ENCODE assay signal across 8 cellular contexts in genomic region chr11:843818-844692, GRCh38. TPM values are rescaled to one million over a fixed set of nuclear protein-coding genes. Genes with fewer than 3 reads are reported as not detected.
A peak's percentile ranks its signal among the peaks of the same experiment; 100 is the strongest.
DNase-seq lines count a peak whose midpoint lies in the region; ATAC-seq and TF ChIP-seq lines count a peak whose summit lies in the region.

No MANE protein-coding gene starts in this region.

- H3K27me3 ChIP-seq in IMR-90 (ENCODE audit: control insufficient read depth, insufficient read depth, low read length) (no peaks in the 10 kb centered on the region), right cardiac atrium (ENCODE audit: control insufficient read depth, insufficient read depth) (no peaks in the 10 kb centered on the region)

- H4K20me1 ChIP-seq in IMR-90 (ENCODE audit: insufficient read depth, low read length), result peaks cover 48% of the 10 kb centered on the region

- TF ChIP-seq POLR2A in IMR-90 (IDR thresholded peaks at IDR 0.05; ENCODE audit: low read depth, low read length), result peak; percentile 71

- peak overlapping the region; percentile 100 for H2AK9ac ChIP-seq in IMR-90 (replicated peaks; ENCODE audit: low read depth, low read length, poor library complexity)

- H4K5ac ChIP-seq in IMR-90 (ENCODE audit: low read depth, low read length), result peak overlapping the region; percentile 85

- peak overlapping the region; percentile 98 for H3K27ac ChIP-seq in IMR-90 (ENCODE audit: insufficient read depth, low read length)
- peak overlapping the region; percentile 93 for H3K27ac ChIP-seq in right cardiac atrium (ENCODE audit: low read length)

- BruUV-seq in IMR-90 (replicated peaks; lab: Mats Ljungman, UMichigan), result no TSS peak

- POLR2A ChIA-PET in IMR-90 (lab: Charles Lee; ENCODE audit: unreplicated experiment), result interaction anchor here (0.6 to 1.6 kb wide), 4 partner anchors 9 to 84 kb away, joined by 3 to 12 read pairs (median 4); partner anchors contain the start of gene CEND1

- H2BK20ac ChIP-seq in IMR-90 (ENCODE audit: low read depth, low read length), result peak overlapping the region; percentile 60; the same call in 1 of the 2 replicates

- in situ Hi-C loops in IMR-90 (cut with MboI; ENCODE audit: low sequenced_read_pairs), result no loop called here

- peak overlapping the region; percentile 77 to 91 for H4K8ac ChIP-seq in IMR-90 (ENCODE audit: low read depth in 2 of 2, low read length in 2 of 2)

- peak overlapping the region; percentile 92 for H3K4me2 ChIP-seq in IMR-90 (ENCODE audit: low read depth, low read length)

- DNase-seq in CD1c-positive myeloid dendritic cell (ENCODE audit: extremely low spot score) (peak; percentile 75), IMR-90 (peak; percentile 90), amniotic stem cell (lab: John Stamatoyannopoulos, UW) (peak; percentile 83), right cardiac atrium (peak; percentile 95 to 98 (median 97)), pulmonary artery endothelial cell (ENCODE audit: low read depth, low spot score) (peak; percentile 93), occipital lobe (lab: John Stamatoyannopoulos, UW) (no peak), NK-92 (lab: John Stamatoyannopoulos, UW; ENCODE audit: unreplicated experiment) (no peak)

- H3K23ac ChIP-seq in IMR-90 (ENCODE audit: low read depth, low read length), result peak overlapping the region; percentile 80

- H3K9me3 ChIP-seq in IMR-90 (ENCODE audit: control insufficient read depth, insufficient read depth, low read length) (no peaks in the 10 kb centered on the region), right cardiac atrium (ENCODE audit: control insufficient read depth, low read length) (no peaks in the 10 kb centered on the region)

- H3K4me1 ChIP-seq in IMR-90 (ENCODE audit: control insufficient read depth, insufficient read depth, low read length) (peaks cover 38% of the 10 kb centered on the region), right cardiac atrium (ENCODE audit: control insufficient read depth, insufficient read depth, low read length) (peaks cover 15% of the 10 kb centered on the region)

- H2BK5ac ChIP-seq in IMR-90 (ENCODE audit: low read depth, low read length, poor library complexity, severe bottlenecking), result peak overlapping the region; percentile 100

- peak overlapping the region; percentile 98 for H3K4me3 ChIP-seq in IMR-90 (ENCODE audit: insufficient read depth, low read depth, low read length)
- H3K4me3 ChIP-seq in right cardiac atrium (ENCODE audit: low read length), result peak overlapping the region; percentile 86

- CTCF ChIA-PET in IMR-90 (lab: Yijun Ruan, JAX), result no interaction called here

- peaks cover 23% of the 10 kb centered on the region for H3K36me3 ChIP-seq in IMR-90 (ENCODE audit: control insufficient read depth, insufficient read depth, low read length)

- H3K56ac ChIP-seq in IMR-90 (ENCODE audit: extremely low read depth, insufficient read depth, low read length), result peak overlapping the region; percentile 92

- WGBS in IMR-90 (ENCODE audit: extremely low coverage in 2 of 2, insufficient read length in 1 of 2), 2 experiments, result 0% methylated on average over 8 of the region's 25 CpGs; no CpG with 5 or more reads in 1 of the 2 experiments
- WGBS in right cardiac atrium, result 3% methylated on average over 25 of the region's 25 CpGs

- H4K91ac ChIP-seq in IMR-90 (ENCODE audit: insufficient read depth, low read depth, low read length), result peak overlapping the region; percentile 96

- no peak for TF ChIP-seq RAD21 in IMR-90 (IDR thresholded peaks at IDR 0.05; ENCODE audit: low read length)

- peaks cover 27 to 72% of the 10 kb centered on the region in 2 experiments; a peak in 3 of 4 replicates for H3K79me1 ChIP-seq in IMR-90 (ENCODE audit: low read depth in 1 of 2, low read length in 2 of 2)

- H2AFZ ChIP-seq in IMR-90 (replicated peaks; ENCODE audit: low read length, poor library complexity), result peak overlapping the region; percentile 79

- H3K9ac ChIP-seq in IMR-90 (ENCODE audit: low read depth, low read length), result peak overlapping the region; percentile 80

- peak overlapping the region; percentile 96 for H3K4ac ChIP-seq in IMR-90 (ENCODE audit: low read depth, low read length)

- peak overlapping the region; percentile 90 for H3K18ac ChIP-seq in IMR-90 (ENCODE audit: low read depth, low read length)

- dilution Hi-C loops in IMR-90 (cut with HindIII; ENCODE audit: low sequenced_read_pairs, unreplicated experiment), result no loop called here

- intact Hi-C loops in IMR-90 (cut with micrococcal nuclease), result loop anchor here (10.0 kb wide), 1 partner anchor 211 kb away; no protein-coding TSS in a partner anchor
- intact Hi-C loops in right cardiac atrium (cut with DNase I), result no loop called here

- peak overlapping the region; percentile 35; the same call in 2 of the 3 replicates for H2BK15ac ChIP-seq in IMR-90 (ENCODE audit: low read depth, low read length)

- H3K14ac ChIP-seq in IMR-90 (replicated peaks; ENCODE audit: low read depth, low read length), result peak overlapping the region; percentile 99

- peak overlapping the region; percentile 100 for H2AK5ac ChIP-seq in IMR-90 (ENCODE audit: low read depth, low read length)

- ATAC-seq in IMR-90 (ENCODE audit: low read depth) (peak; percentile 54), right cardiac atrium (peak; percentile 63 to 68), HG03175 (IDR thresholded peaks at IDR 0.05; ENCODE audit: unreplicated experiment) (no peak)

- peaks cover 19% of the 10 kb centered on the region for H3K9me1 ChIP-seq in IMR-90 (ENCODE audit: insufficient read depth, low read length)

- TF ChIP-seq CTCF in IMR-90 (conservative IDR thresholded peaks at IDR 0.05; ENCODE audit: low read depth, low read length), result no peak

- peak overlapping the region; percentile 95 for H2BK120ac ChIP-seq in IMR-90 (ENCODE audit: low read depth, low read length)

TF ChIP-seq in IMR-90, 13 proteins besides CTCF, POLR2A, EP300 and RAD21 (continues in another document):
- TF ChIP-seq MAFK (IDR thresholded peaks at IDR 0.05; ENCODE audit: low read depth, low read length), result no peak
- TF ChIP-seq ELK1 (IDR thresholded peaks at IDR 0.05; ENCODE audit: borderline replicate concordance, low read depth, low read length), result no peak
- peak; percentile 91 for TF ChIP-seq BHLHE40 (IDR thresholded peaks at IDR 0.05; ENCODE audit: low read depth, low read length)
- TF ChIP-seq FOS (IDR thresholded peaks at IDR 0.05; ENCODE audit: low read depth, low read length), result peak; percentile 40; the same call in 1 of the 2 replicates
- no peak for TF ChIP-seq NFE2L2 (IDR thresholded peaks at IDR 0.05; ENCODE audit: low read depth, low read length)
- TF ChIP-seq MAZ (IDR thresholded peaks at IDR 0.05; ENCODE audit: borderline replicate concordance, low read depth, low read length), result peak; percentile 67; the same call in 1 of the 2 replicates

RNA-seq across cellular contexts. Expression of gene TSPAN4, which starts 1.4 kb away (rescaled TPM):
- total RNA-seq in IMR-90 (2012; rRNA removed) (143 and 161 TPM in 2 replicates), right cardiac atrium (10 to 100 TPM; 36.6 to 45.1 (median 40.4) TPM), pulmonary artery endothelial cell (103 and 115 TPM in 2 replicates), occipital lobe (18.6 TPM)
- polyA plus RNA-seq in IMR-90 (2012; rRNA removed) (293 and 327 TPM in 2 replicates), right cardiac atrium (41.3 TPM)
- polyA plus RNA-seq in IMR-90 (2012; cell fraction: cytosol; rRNA removed), result 286 and 483 TPM in 2 replicates
- polyA plus RNA-seq in IMR-90 (2012; cell fraction: nucleus; rRNA removed; ENCODE audit: low replicate concordance), result 295 and 963 TPM in 2 replicates

RNA-seq across cellular contexts. Expression of gene POLR2L, which starts 1.7 kb away (rescaled TPM):
- 44.4 and 123 TPM in 2 replicates for total RNA-seq in IMR-90 (2012; rRNA removed)
- polyA plus RNA-seq in IMR-90 (2012; rRNA removed), result 416 and 907 TPM in 2 replicates
- polyA plus RNA-seq in IMR-90 (2012; cell fraction: cytosol; rRNA removed), result 193 and 430 TPM in 2 replicates
- 27.7 and 112 TPM in 2 replicates for polyA plus RNA-seq in IMR-90 (2012; cell fraction: nucleus; rRNA removed; ENCODE audit: low replicate concordance)
- 100 to 1,000 TPM; 147 to 223 (median 191) TPM for total RNA-seq in right cardiac atrium
- 278 TPM for polyA plus RNA-seq in right cardiac atrium
- 163 and 227 TPM in 2 replicates for total RNA-seq in pulmonary artery endothelial cell
- 14.5 TPM for total RNA-seq in occipital lobe

RNA-seq across cellular contexts. Expression of gene CD151, which starts 11.3 kb away (rescaled TPM):
- total RNA-seq in IMR-90 (2012; rRNA removed), result 789 and 1,150 TPM in 2 replicates
- 1,267 and 1,435 TPM in 2 replicates for polyA plus RNA-seq in IMR-90 (2012; rRNA removed)
- polyA plus RNA-seq in IMR-90 (2012; cell fraction: cytosol; rRNA removed), result 933 and 2,823 TPM in 2 replicates
- polyA plus RNA-seq in IMR-90 (2012; cell fraction: nucleus; rRNA removed; ENCODE audit: low replicate concordance), result 859 and 2,218 TPM in 2 replicates
- total RNA-seq in right cardiac atrium, result 100 to 1,000 TPM; 406 to 517 (median 443) TPM
- 671 TPM for polyA plus RNA-seq in right cardiac atrium
- total RNA-seq in pulmonary artery endothelial cell, result 578 and 647 TPM in 2 replicates
- total RNA-seq in occipital lobe, result 44.1 TPM

RNA-seq across cellular contexts. Expression of gene CRACR2B, which starts 16.3 kb away (rescaled TPM):
- 0.28 and 0.54 TPM in 2 replicates for total RNA-seq in IMR-90 (2012; rRNA removed)
- polyA plus RNA-seq in IMR-90 (2012; rRNA removed), result 2.5 and 3.2 TPM in 2 replicates
- polyA plus RNA-seq in IMR-90 (2012; cell fraction: cytosol; rRNA removed), result 3.2 and 3.5 TPM in 2 replicates
- polyA plus RNA-seq in IMR-90 (2012; cell fraction: nucleus; rRNA removed; ENCODE audit: low replicate concordance), result 8.0 and 18.2 TPM in 2 replicates
- total RNA-seq in right cardiac atrium, result 10 to 100 TPM; 18.9 to 26.4 (median 21.0) TPM
- polyA plus RNA-seq in right cardiac atrium, result 42.6 TPM
- 4.1 and 4.3 TPM in 2 replicates for total RNA-seq in pulmonary artery endothelial cell
- total RNA-seq in occipital lobe, result 0.31 TPM

RNA-seq across cellular contexts. Expression of gene PNPLA2, which starts 25.3 kb away (rescaled TPM):
- total RNA-seq in IMR-90 (2012; rRNA removed) (7.0 and 7.2 TPM in 2 replicates), right cardiac atrium (100 to 1,000 TPM; 145 to 193 (median 177) TPM), pulmonary artery endothelial cell (21.5 and 22.4 TPM in 2 replicates), occipital lobe (5.3 TPM)
- polyA plus RNA-seq in IMR-90 (2012; rRNA removed) (94.3 and 109 TPM in 2 replicates), right cardiac atrium (147 TPM)
- polyA plus RNA-seq in IMR-90 (2012; cell fraction: cytosol; rRNA removed), result 84.2 and 129 TPM in 2 replicates
- polyA plus RNA-seq in IMR-90 (2012; cell fraction: nucleus; rRNA removed; ENCODE audit: low replicate concordance), result 289 and 727 TPM in 2 replicates

Comparison
In these comparisons a context has a peak if more than half of its experiments do, and no peak if none do; other contexts are left out.
1. DNase-seq: peak in CD1c-positive myeloid dendritic cell (single experiment), IMR-90 (single experiment), amniotic stem cell (single experiment), right cardiac atrium (3 of 3) and pulmonary artery endothelial cell (single experiment); none in occipital lobe (single experiment) and NK-92 (single experiment).